Comparison of ENCODE assay signal across 8 cellular contexts in genomic region chr4:2811830-2812599, GRCh38. TPM values are rescaled to one million over a fixed set of nuclear protein-coding genes. Genes with fewer than 3 reads are reported as not detected.
DNase-seq lines count a peak whose midpoint lies in the region; TF ChIP-seq lines count a peak whose summit lies in the region.

No MANE protein-coding gene starts in this region.

- TF ChIP-seq CTCF in GM13976 (IDR thresholded peaks at IDR 0.05; ENCODE audit: borderline replicate concordance, control extremely low read depth, extremely low read depth, insufficient read depth, missing control alignments) (no peak), HFFc6 (IDR thresholded peaks at IDR 0.05) (no peak), mesothelial cell of epicardium (IDR thresholded peaks at IDR 0.05; ENCODE audit: unreplicated experiment) (no peak), suprapubic skin (IDR thresholded peaks at IDR 0.05) (no peak)

- no peak for TF ChIP-seq EP300 in suprapubic skin (IDR thresholded peaks at IDR 0.05)

- H3K4me3 ChIP-seq in duodenal mucosa (ENCODE audit: low read depth in 1 of 2, low read length in 2 of 2): peak overlapping the region; percentile 50 to 61
- H3K4me3 ChIP-seq in suprapubic skin: peak overlapping the region; percentile 44

- no peak for TF ChIP-seq POLR2A in suprapubic skin (IDR thresholded peaks at IDR 0.05)

- H3K9me3 ChIP-seq in duodenal mucosa (ENCODE audit: control insufficient read depth in 1 of 2, low read length in 2 of 2) (no peaks in the 10 kb centered on the region), suprapubic skin (no peaks in the 10 kb centered on the region)

- H3K27ac Mint-ChIP-seq in HFFc6 (peak overlapping the region; percentile 97), mesothelial cell of epicardium (peak overlapping the region; percentile 54)

- no peaks in the 10 kb centered on the region for H3K36me3 ChIP-seq in duodenal mucosa (ENCODE audit: control insufficient read depth in 1 of 2, insufficient read depth in 2 of 2, low read length in 2 of 2)
- peaks cover 7% of the 10 kb centered on the region for H3K36me3 ChIP-seq in suprapubic skin

- 72% methylated on average over 19 of the region's 21 CpGs for WGBS in suprapubic skin

- H3K9me3 Mint-ChIP-seq in HFFc6: peaks cover 14% of the 10 kb centered on the region; the same call in 1 of the 2 replicates
- peaks cover 9% of the 10 kb centered on the region for H3K9me3 Mint-ChIP-seq in mesothelial cell of epicardium

- in situ Hi-C loops in GM13976 (cut with MboI; ENCODE audit: low sequenced_read_pairs, unreplicated experiment): no loop called here

- H3K27me3 Mint-ChIP-seq in HFFc6 (ENCODE audit: insufficient read depth): peaks cover 7% of the 10 kb centered on the region
- H3K27me3 Mint-ChIP-seq in mesothelial cell of epicardium (ENCODE audit: low read depth): no peaks in the 10 kb centered on the region

- H3K27me3 ChIP-seq in duodenal mucosa (ENCODE audit: control insufficient read depth in 1 of 2, insufficient read depth in 2 of 2, low read length in 2 of 2) (no peaks in the 10 kb centered on the region), suprapubic skin (no peaks in the 10 kb centered on the region)

- H3K4me3 Mint-ChIP-seq in HFFc6 (peak overlapping the region; percentile 77), mesothelial cell of epicardium (no peak overlapping the region)

- H3K9ac ChIP-seq in duodenal mucosa (ENCODE audit: low read depth in 1 of 2, low read length in 2 of 2): peak overlapping the region; percentile 36 to 45

- H3K4me1 ChIP-seq in duodenal mucosa (ENCODE audit: control insufficient read depth in 1 of 2, insufficient read depth in 2 of 2, low read length in 2 of 2) (peaks cover 49 to 65% of the 10 kb centered on the region in 2 donors), suprapubic skin (peaks cover 71% of the 10 kb centered on the region)

- peak; percentile 77 for DNase-seq in GM13976 (ENCODE audit: low spot score)
- DNase-seq in HFFc6: peak; percentile 62
- DNase-seq in NCI-H146 treated with DMSO at 0.1 percent for 48 hours (lab: John Stamatoyannopoulos, UW; ENCODE audit: unreplicated experiment): peak; percentile 75
- peak; percentile 31 for DNase-seq in activated CD4-positive, alpha-beta T cell treated with anti-CD3 and anti-CD28 coated beads for 1 hour
- no peak for DNase-seq in mesothelial cell of epicardium (ENCODE audit: low spot score in 2 of 2, unreplicated experiment in 2 of 2)
- peak; percentile 85 to 88 for DNase-seq in suprapubic skin (ENCODE audit: low spot score in 2 of 2)
- no peak for DNase-seq in NCI-H446 (lab: John Stamatoyannopoulos, UW)

- peaks cover 18% of the 10 kb centered on the region for H3K36me3 Mint-ChIP-seq in HFFc6 (ENCODE audit: low read depth)
- peaks cover 8% of the 10 kb centered on the region for H3K36me3 Mint-ChIP-seq in mesothelial cell of epicardium

- H3K4me1 Mint-ChIP-seq in HFFc6 (ENCODE audit: low read depth) (peaks cover 24% of the 10 kb centered on the region), mesothelial cell of epicardium (peaks cover 16% of the 10 kb centered on the region)

- H3K27ac ChIP-seq in duodenal mucosa (ENCODE audit: low read depth, low read length) (peak overlapping the region; percentile 41), suprapubic skin (peak overlapping the region; percentile 81)

RNA-seq across cellular contexts. Expression of gene SH3BP2, which starts 19.1 kb away (rescaled TPM):
- 10 to 100 TPM; 17.6 to 25.4 (median 20.5) TPM for total RNA-seq in HFFc6 (2021; fragmentation: NEBNext Ultra II Directional; extraction: Animal tissue kit (Norgen Biotek cat#: 25700))
- total RNA-seq in mesothelial cell of epicardium: 72.9 to 79.0 TPM (median 76.7 TPM) in 3 replicates
- total RNA-seq in suprapubic skin: 100 to 1,000 TPM; 116 to 709 (median 162) TPM

RNA-seq across cellular contexts. Expression of gene ADD1, which starts 31.6 kb away (rescaled TPM):
- 100 to 1,000 TPM; 276 to 332 (median 321) TPM for total RNA-seq in HFFc6 (2021; fragmentation: NEBNext Ultra II Directional; extraction: Animal tissue kit (Norgen Biotek cat#: 25700))
- total RNA-seq in mesothelial cell of epicardium (277 to 297 TPM (median 287 TPM) in 3 replicates), suprapubic skin (100 to 1,000 TPM; 122 to 299 (median 196) TPM)

RNA-seq across cellular contexts. Expression of gene TNIP2, which starts 55.9 kb away (rescaled TPM):
- 10 to 100 TPM; 28.6 to 32.0 (median 30.9) TPM for total RNA-seq in HFFc6 (2021; fragmentation: NEBNext Ultra II Directional; extraction: Animal tissue kit (Norgen Biotek cat#: 25700))
- total RNA-seq in mesothelial cell of epicardium (23.8 to 25.9 TPM (median 25.0 TPM) in 3 replicates), suprapubic skin (10 to 100 TPM; 21.8 to 36.0 (median 30.8) TPM)

Comparison
In these comparisons a context has a peak if more than half of its experiments do, and no peak if none do; other contexts are left out.
1. DNase-seq: peak in GM13976 (single experiment), HFFc6 (single experiment), NCI-H146 treated with DMSO at 0.1 percent for 48 hours (single experiment), activated CD4-positive, alpha-beta T cell treated with anti-CD3 and anti-CD28 coated beads for 1 hour (single experiment) and suprapubic skin (2 of 2); none in mesothelial cell of epicardium (0 of 2) and NCI-H446 (0 of 2).